Comparison of ENCODE assay signal across 2 cellular contexts in the genomic region with DNA sequence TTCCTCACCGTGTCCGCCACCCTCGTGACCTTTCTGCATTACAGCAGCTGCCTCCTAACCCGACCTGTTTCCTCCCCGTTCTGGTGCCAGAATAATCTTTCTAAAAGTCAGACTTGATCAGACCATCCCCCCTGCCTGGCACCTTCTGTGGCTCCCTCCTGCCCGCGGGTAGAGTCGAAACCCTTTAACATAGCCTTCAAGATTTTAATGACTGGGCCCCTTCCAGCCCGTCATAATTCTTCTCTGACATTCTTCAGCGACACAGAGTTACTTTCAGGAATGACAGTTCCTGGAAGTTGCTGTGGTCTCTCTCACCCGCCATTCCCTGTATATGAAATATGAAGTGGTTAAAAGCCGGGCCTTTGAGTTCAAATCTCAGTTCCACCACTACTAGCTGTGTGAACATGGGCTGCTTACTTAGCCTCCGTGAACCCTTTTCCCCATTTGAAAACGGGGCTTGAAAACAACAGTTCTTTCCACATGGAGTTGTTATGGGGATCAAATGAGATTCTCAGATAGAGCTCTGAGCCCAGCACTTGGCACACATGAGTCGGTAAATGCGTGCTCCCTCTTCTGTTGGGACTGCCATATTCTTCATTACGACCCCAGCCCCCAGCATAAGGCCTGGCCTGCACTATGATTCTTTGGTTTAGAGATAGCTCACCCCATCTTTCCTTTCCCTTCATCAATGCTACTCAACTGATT.
TF ChIP-seq lines count a peak whose summit lies in the region.

No MANE protein-coding gene starts in this region.

TF ChIP-seq in HEK293, 187 proteins besides CTCF, POLR2A, EP300 and RAD21 (continued from another document):
- TF ChIP-seq ZNF791 (tag by site-specific recombination; IDR thresholded peaks at IDR 0.05) (no peak), ZNF341 (tag by site-specific recombination; IDR thresholded peaks at IDR 0.05; ENCODE audit: low read depth) (no peak), ZNF132 (tag by site-specific recombination; IDR thresholded peaks at IDR 0.05; ENCODE audit: borderline replicate concordance) (no peak), GLI4 (tag by site-specific recombination; IDR thresholded peaks at IDR 0.05) (no peak), ZNF16 (tag by site-specific recombination; IDR thresholded peaks at IDR 0.05; ENCODE audit: low read depth) (peak; percentile 90), ZNF133 (tag by site-specific recombination; IDR thresholded peaks at IDR 0.05) (no peak), ZNF561 (tag by site-specific recombination; IDR thresholded peaks at IDR 0.05; ENCODE audit: borderline replicate concordance) (0 out of 2 replicates have a peak, but pooled peaks have one; percentile 0), ZNF324 (tag by site-specific recombination; IDR thresholded peaks at IDR 0.05) (0 out of 2 replicates have a peak, but pooled peaks have one; percentile 3), ZNF335 (tag by site-specific recombination; conservative IDR thresholded peaks at IDR 0.05) (peak; percentile 88), ZNF664 (tag by site-specific recombination; IDR thresholded peaks at IDR 0.05) (no peak), ZBTB20 (tag by site-specific recombination; IDR thresholded peaks at IDR 0.05) (peak; percentile 63), ZNF621 (tag by site-specific recombination; IDR thresholded peaks at IDR 0.05) (no peak)
- TF ChIP-seq, protein P1, sequence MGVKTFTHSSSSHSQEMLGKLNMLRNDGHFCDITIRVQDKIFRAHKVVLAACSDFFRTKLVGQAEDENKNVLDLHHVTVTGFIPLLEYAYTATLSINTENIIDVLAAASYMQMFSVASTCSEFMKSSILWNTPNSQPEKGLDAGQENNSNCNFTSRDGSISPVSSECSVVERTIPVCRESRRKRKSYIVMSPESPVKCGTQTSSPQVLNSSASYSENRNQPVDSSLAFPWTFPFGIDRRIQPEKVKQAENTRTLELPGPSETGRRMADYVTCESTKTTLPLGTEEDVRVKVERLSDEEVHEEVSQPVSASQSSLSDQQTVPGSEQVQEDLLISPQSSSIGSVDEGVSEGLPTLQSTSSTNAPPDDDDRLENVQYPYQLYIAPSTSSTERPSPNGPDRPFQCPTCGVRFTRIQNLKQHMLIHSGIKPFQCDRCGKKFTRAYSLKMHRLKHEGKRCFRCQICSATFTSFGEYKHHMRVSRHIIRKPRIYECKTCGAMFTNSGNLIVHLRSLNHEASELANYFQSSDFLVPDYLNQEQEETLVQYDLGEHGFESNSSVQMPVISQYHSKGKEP (tag by site-specific recombination; IDR thresholded peaks at IDR 0.05), result no peak
- TF ChIP-seq, protein P2, sequence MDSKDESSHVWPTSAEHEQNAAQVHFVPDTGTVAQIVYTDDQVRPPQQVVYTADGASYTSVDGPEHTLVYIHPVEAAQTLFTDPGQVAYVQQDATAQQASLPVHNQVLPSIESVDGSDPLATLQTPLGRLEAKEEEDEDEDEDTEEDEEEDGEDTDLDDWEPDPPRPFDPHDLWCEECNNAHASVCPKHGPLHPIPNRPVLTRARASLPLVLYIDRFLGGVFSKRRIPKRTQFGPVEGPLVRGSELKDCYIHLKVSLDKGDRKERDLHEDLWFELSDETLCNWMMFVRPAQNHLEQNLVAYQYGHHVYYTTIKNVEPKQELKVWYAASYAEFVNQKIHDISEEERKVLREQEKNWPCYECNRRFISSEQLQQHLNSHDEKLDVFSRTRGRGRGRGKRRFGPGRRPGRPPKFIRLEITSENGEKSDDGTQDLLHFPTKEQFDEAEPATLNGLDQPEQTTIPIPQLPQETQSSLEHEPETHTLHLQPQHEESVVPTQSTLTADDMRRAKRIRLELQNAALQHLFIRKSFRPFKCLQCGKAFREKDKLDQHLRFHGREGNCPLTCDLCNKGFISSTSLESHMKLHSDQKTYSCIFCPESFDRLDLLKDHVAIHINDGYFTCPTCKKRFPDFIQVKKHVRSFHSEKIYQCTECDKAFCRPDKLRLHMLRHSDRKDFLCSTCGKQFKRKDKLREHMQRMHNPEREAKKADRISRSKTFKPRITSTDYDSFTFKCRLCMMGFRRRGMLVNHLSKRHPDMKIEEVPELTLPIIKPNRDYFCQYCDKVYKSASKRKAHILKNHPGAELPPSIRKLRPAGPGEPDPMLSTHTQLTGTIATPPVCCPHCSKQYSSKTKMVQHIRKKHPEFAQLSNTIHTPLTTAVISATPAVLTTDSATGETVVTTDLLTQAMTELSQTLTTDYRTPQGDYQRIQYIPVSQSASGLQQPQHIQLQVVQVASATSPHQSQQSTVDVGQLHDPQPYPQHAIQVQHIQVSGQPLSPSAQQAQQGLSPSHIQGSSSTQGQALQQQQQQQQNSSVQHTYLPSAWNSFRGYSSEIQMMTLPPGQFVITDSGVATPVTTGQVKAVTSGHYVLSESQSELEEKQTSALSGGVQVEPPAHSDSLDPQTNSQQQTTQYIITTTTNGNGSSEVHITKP (tag by site-specific recombination; IDR thresholded peaks at IDR 0.05), result peak; percentile 87
- TF ChIP-seq, protein P3, sequence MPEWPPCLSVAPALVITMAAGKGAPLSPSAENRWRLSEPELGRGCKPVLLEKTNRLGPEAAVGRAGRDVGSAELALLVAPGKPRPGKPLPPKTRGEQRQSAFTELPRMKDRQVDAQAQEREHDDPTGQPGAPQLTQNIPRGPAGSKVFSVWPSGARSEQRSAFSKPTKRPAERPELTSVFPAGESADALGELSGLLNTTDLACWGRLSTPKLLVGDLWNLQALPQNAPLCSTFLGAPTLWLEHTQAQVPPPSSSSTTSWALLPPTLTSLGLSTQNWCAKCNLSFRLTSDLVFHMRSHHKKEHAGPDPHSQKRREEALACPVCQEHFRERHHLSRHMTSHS (tag by site-specific recombination; IDR thresholded peaks at IDR 0.05), result no peak
- TF ChIP-seq, protein P4, sequence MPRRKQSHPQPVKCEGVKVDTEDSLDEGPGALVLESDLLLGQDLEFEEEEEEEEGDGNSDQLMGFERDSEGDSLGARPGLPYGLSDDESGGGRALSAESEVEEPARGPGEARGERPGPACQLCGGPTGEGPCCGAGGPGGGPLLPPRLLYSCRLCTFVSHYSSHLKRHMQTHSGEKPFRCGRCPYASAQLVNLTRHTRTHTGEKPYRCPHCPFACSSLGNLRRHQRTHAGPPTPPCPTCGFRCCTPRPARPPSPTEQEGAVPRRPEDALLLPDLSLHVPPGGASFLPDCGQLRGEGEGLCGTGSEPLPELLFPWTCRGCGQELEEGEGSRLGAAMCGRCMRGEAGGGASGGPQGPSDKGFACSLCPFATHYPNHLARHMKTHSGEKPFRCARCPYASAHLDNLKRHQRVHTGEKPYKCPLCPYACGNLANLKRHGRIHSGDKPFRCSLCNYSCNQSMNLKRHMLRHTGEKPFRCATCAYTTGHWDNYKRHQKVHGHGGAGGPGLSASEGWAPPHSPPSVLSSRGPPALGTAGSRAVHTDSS (tag by site-specific recombination; IDR thresholded peaks at IDR 0.05), result no peak

TF ChIP-seq in WTC11, 78 proteins besides CTCF, POLR2A, EP300 and RAD21 (continued from another document):
- TF ChIP-seq, protein P5, sequence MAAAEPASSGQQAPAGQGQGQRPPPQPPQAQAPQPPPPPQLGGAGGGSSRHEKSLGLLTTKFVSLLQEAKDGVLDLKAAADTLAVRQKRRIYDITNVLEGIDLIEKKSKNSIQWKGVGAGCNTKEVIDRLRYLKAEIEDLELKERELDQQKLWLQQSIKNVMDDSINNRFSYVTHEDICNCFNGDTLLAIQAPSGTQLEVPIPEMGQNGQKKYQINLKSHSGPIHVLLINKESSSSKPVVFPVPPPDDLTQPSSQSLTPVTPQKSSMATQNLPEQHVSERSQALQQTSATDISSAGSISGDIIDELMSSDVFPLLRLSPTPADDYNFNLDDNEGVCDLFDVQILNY (CRISPR knock-in tag; IDR thresholded peaks at IDR 0.05), result no peak
- TF ChIP-seq NFATC4 (CRISPR knock-in tag; IDR thresholded peaks at IDR 0.05) (no peak), ZNF263 (CRISPR knock-in tag; IDR thresholded peaks at IDR 0.05; ENCODE audit: low read depth) (no peak), CREM (CRISPR knock-in tag; IDR thresholded peaks at IDR 0.05) (no peak)
